In genomic region chr3:5005367-5005766, GRCh38 we compare ENCODE assay signal across 18 cellular contexts. TPM values are rescaled to one million over a fixed set of nuclear protein-coding genes. Genes with fewer than 3 reads are reported as not detected.
DNase-seq lines count a peak whose midpoint lies in the region; ATAC-seq and TF ChIP-seq lines count a peak whose summit lies in the region.
"Had no signal": no experiment of that assay in that cellular context is flagged by ENCODE, and none has a peak within 500 bp of the region (broad histone marks: within the 10 kb centered on the region; RNA-seq: fewer than 3 reads in every experiment).

No MANE protein-coding gene starts in this region.

- POLR2A ChIA-PET in activated CD8-positive, alpha-beta T cell treated with anti-CD3 and anti-CD28 coated beads for 36 hours (lab: Charles Lee), result interaction anchor here (1.1 to 6.5 kb wide), 2 partner anchors 13 to 20 kb away, joined by 3 to 74 read pairs; no protein-coding TSS in a partner anchor

- DNase-seq in activated naive CD8-positive, alpha-beta T cell treated with anti-CD3 and anti-CD28 coated beads for 36 hours, result no peak
- DNase-seq in activated CD8-positive, alpha-beta T cell treated with anti-CD3 and anti-CD28 coated beads for 36 hours, result no peak
- no peak for DNase-seq in stimulated activated naive B cell treated with anti-CD40 and anti-IgM and Interleukin-4, amounts not matched to agents 10 μg/mL and 1 μg/mL and 100 μg/mL, for 72 hours
- DNase-seq in cerebellum (ENCODE audit: low spot score) (no peak), GM13976 (ENCODE audit: low spot score) (no peak)
- DNase-seq: adrenal gland; cerebellar nuclear complex; foreskin fibroblast; left cardiac atrium; MG63; NCI-H1694; NCI-H446; NK-92 treated with Interleukin-12 subunit alpha and Interleukin-12 subunit beta, amount 100 ng/mL, for 24 hours; retina; WERI-Rb-1 had no signal

- H3K36me3 ChIP-seq in esophagus (ENCODE audit: control insufficient read depth in 2 of 2, insufficient read depth in 2 of 2, low read length in 1 of 2), result no peaks in the 10 kb centered on the region
- H3K36me3 ChIP-seq: adrenal gland, MG63, WERI-Rb-1 had no signal

- intact Hi-C loops in activated CD8-positive, alpha-beta T cell treated with anti-CD3 and anti-CD28 coated beads for 36 hours (cut with micrococcal nuclease), result no loop called here

- no peaks in the 10 kb centered on the region for H3K9me3 Mint-ChIP-seq in activated naive CD8-positive, alpha-beta T cell (ENCODE audit: low read depth)
- H3K9me3 Mint-ChIP-seq in activated naive CD8-positive, alpha-beta T cell treated with anti-CD3 and anti-CD28 coated beads for 36 hours, result no peaks in the 10 kb centered on the region
- no peaks in the 10 kb centered on the region for H3K9me3 Mint-ChIP-seq in activated CD8-positive, alpha-beta T cell treated with anti-CD3 and anti-CD28 coated beads for 36 hours
- H3K9me3 Mint-ChIP-seq in stimulated activated naive B cell treated with anti-CD40 and anti-IgM and Interleukin-4, amounts not matched to agents 10 μg/mL and 1 μg/mL and 100 μg/mL, for 72 hours, result no peaks in the 10 kb centered on the region

- peaks cover 0 to 15% of the 10 kb centered on the region in 2 donors for H3K4me1 ChIP-seq in esophagus (ENCODE audit: control insufficient read depth in 2 of 2, insufficient read depth in 2 of 2, low read length in 1 of 2)
- H3K4me1 ChIP-seq: adrenal gland had no signal

- in situ Hi-C loops in GM13976 (cut with MboI; ENCODE audit: low sequenced_read_pairs, unreplicated experiment), result no loop called here

- no peaks in the 10 kb centered on the region for H3K27me3 Mint-ChIP-seq in activated naive CD8-positive, alpha-beta T cell
- H3K27me3 Mint-ChIP-seq in activated naive CD8-positive, alpha-beta T cell treated with anti-CD3 and anti-CD28 coated beads for 36 hours, result no peaks in the 10 kb centered on the region
- H3K27me3 Mint-ChIP-seq in activated CD8-positive, alpha-beta T cell treated with anti-CD3 and anti-CD28 coated beads for 36 hours, result peaks cover 1% of the 10 kb centered on the region
- H3K27me3 Mint-ChIP-seq in stimulated activated naive B cell treated with anti-CD40 and anti-IgM and Interleukin-4, amounts not matched to agents 10 μg/mL and 1 μg/mL and 100 μg/mL, for 72 hours, result no peaks in the 10 kb centered on the region

- H3K27ac Mint-ChIP-seq in activated naive CD8-positive, alpha-beta T cell, result peak overlapping the region; percentile 70
- no peak overlapping the region for H3K27ac Mint-ChIP-seq in activated naive CD8-positive, alpha-beta T cell treated with anti-CD3 and anti-CD28 coated beads for 36 hours
- H3K27ac Mint-ChIP-seq in activated CD8-positive, alpha-beta T cell treated with anti-CD3 and anti-CD28 coated beads for 36 hours, result peak overlapping the region; percentile 73
- peak overlapping the region; percentile 83 for H3K27ac Mint-ChIP-seq in stimulated activated naive B cell treated with anti-CD40 and anti-IgM and Interleukin-4, amounts not matched to agents 10 μg/mL and 1 μg/mL and 100 μg/mL, for 72 hours

- TF ChIP-seq CTCF in activated CD8-positive, alpha-beta T cell treated with anti-CD3 and anti-CD28 coated beads for 36 hours (IDR thresholded peaks at IDR 0.05), result no peak
- TF ChIP-seq CTCF in GM13976 (IDR thresholded peaks at IDR 0.05; ENCODE audit: borderline replicate concordance, control extremely low read depth, extremely low read depth, insufficient read depth, missing control alignments), result no peak

- H3K27ac ChIP-seq in esophagus (ENCODE audit: low read depth in 2 of 2, low read length in 1 of 2), result peak overlapping the region; percentile 69 to 82
- H3K27ac ChIP-seq: adrenal gland, WERI-Rb-1 had no signal

- no peak overlapping the region for H3K4me3 Mint-ChIP-seq in activated naive CD8-positive, alpha-beta T cell
- H3K4me3 Mint-ChIP-seq in activated naive CD8-positive, alpha-beta T cell treated with anti-CD3 and anti-CD28 coated beads for 36 hours, result no peak overlapping the region
- no peak overlapping the region for H3K4me3 Mint-ChIP-seq in activated CD8-positive, alpha-beta T cell treated with anti-CD3 and anti-CD28 coated beads for 36 hours
- H3K4me3 Mint-ChIP-seq in stimulated activated naive B cell treated with anti-CD40 and anti-IgM and Interleukin-4, amounts not matched to agents 10 μg/mL and 1 μg/mL and 100 μg/mL, for 72 hours, result no peak overlapping the region

- CTCF ChIA-PET in activated CD8-positive, alpha-beta T cell treated with anti-CD3 and anti-CD28 coated beads for 36 hours (lab: Charles Lee), result interaction anchor here (0.9 to 1.0 kb wide), 2 partner anchors 154 to 171 kb away, joined by 3 read pairs; no protein-coding TSS in a partner anchor

- ATAC-seq in activated CD8-positive, alpha-beta T cell treated with anti-CD3 and anti-CD28 coated beads for 36 hours, result no peak
- ATAC-seq in stimulated activated naive B cell treated with anti-CD40 and anti-IgM and Interleukin-4, amounts not matched to agents 10 μg/mL and 1 μg/mL and 100 μg/mL, for 72 hours (replicated peaks), result no peak
- no peak for ATAC-seq in GM21423 (IDR thresholded peaks at IDR 0.05; ENCODE audit: unreplicated experiment)
- ATAC-seq: left cardiac atrium had no signal

- H3K4me3 ChIP-seq in esophagus (ENCODE audit: low read depth in 1 of 2, low read length in 2 of 2), result no peak overlapping the region
- H3K4me3 ChIP-seq: adrenal gland, MG63 had no signal

- peaks cover 0 to 2% of the 10 kb centered on the region in 2 donors for H3K9me3 ChIP-seq in esophagus (ENCODE audit: control insufficient read depth in 2 of 2, insufficient read depth in 1 of 2, low read depth in 1 of 2, low read length in 1 of 2)
- H3K9me3 ChIP-seq: adrenal gland, MG63 had no signal

- 62 to 64% methylated on average over 4 of the region's 4 CpGs for whole genome bisulfite sequencing in esophagus, 2 donors

- H3K4me1 Mint-ChIP-seq in activated naive CD8-positive, alpha-beta T cell (ENCODE audit: low read depth), result peaks cover 23% of the 10 kb centered on the region
- H3K4me1 Mint-ChIP-seq in activated naive CD8-positive, alpha-beta T cell treated with anti-CD3 and anti-CD28 coated beads for 36 hours, result peaks cover 32% of the 10 kb centered on the region
- peaks cover 66% of the 10 kb centered on the region for H3K4me1 Mint-ChIP-seq in activated CD8-positive, alpha-beta T cell treated with anti-CD3 and anti-CD28 coated beads for 36 hours (ENCODE audit: low read depth)
- peaks cover 46 to 66% of the 10 kb centered on the region in 2 donors for H3K4me1 Mint-ChIP-seq in stimulated activated naive B cell treated with anti-CD40 and anti-IgM and Interleukin-4, amounts not matched to agents 10 μg/mL and 1 μg/mL and 100 μg/mL, for 72 hours

- H3K27me3 ChIP-seq in esophagus (ENCODE audit: control insufficient read depth in 1 of 2, insufficient read depth in 2 of 2, low read length in 2 of 2), result no peaks in the 10 kb centered on the region
- H3K27me3 ChIP-seq: adrenal gland, MG63 had no signal

- H3K36me3 Mint-ChIP-seq in activated naive CD8-positive, alpha-beta T cell, result no peaks in the 10 kb centered on the region
- H3K36me3 Mint-ChIP-seq in activated naive CD8-positive, alpha-beta T cell treated with anti-CD3 and anti-CD28 coated beads for 36 hours, result no peaks in the 10 kb centered on the region
- H3K36me3 Mint-ChIP-seq in activated CD8-positive, alpha-beta T cell treated with anti-CD3 and anti-CD28 coated beads for 36 hours (ENCODE audit: low read depth), result no peaks in the 10 kb centered on the region
- no peaks in the 10 kb centered on the region for H3K36me3 Mint-ChIP-seq in stimulated activated naive B cell treated with anti-CD40 and anti-IgM and Interleukin-4, amounts not matched to agents 10 μg/mL and 1 μg/mL and 100 μg/mL, for 72 hours

RNA-seq across cellular contexts. Expression of gene BHLHE40, which starts 26.1 kb away (rescaled TPM):
- 100 to 1,000 TPM; 292 to 294 TPM for total RNA-seq in activated naive CD8-positive, alpha-beta T cell treated with anti-CD3 and anti-CD28 coated beads for 36 hours
- 100 to 1,000 TPM; 456 to 470 TPM for total RNA-seq in activated CD8-positive, alpha-beta T cell treated with anti-CD3 and anti-CD28 coated beads for 36 hours
- polyA plus RNA-seq in esophagus, result 100 to 1,000 TPM in 1 of 2 donors, 10 to 100 TPM in 1; 84.0 to 185 TPM
- 6.5 TPM for total RNA-seq in cerebellum

Comparison
In these comparisons a context has a peak if more than half of its experiments do, and no peak if none do; other contexts are left out.
1. RNA of gene BHLHE40, which starts 26.1 kb away (total RNA-seq): 456 to 470 TPM in activated CD8-positive, alpha-beta T cell treated with anti-CD3 and anti-CD28 coated beads for 36 hours and 292 to 294 TPM in activated naive CD8-positive, alpha-beta T cell treated with anti-CD3 and anti-CD28 coated beads for 36 hours; 6.5 TPM in cerebellum (single experiment); every median in the first group is over 10 times any median in the second.